11 cellular contexts compared by ENCODE assay signal in the genomic region with DNA sequence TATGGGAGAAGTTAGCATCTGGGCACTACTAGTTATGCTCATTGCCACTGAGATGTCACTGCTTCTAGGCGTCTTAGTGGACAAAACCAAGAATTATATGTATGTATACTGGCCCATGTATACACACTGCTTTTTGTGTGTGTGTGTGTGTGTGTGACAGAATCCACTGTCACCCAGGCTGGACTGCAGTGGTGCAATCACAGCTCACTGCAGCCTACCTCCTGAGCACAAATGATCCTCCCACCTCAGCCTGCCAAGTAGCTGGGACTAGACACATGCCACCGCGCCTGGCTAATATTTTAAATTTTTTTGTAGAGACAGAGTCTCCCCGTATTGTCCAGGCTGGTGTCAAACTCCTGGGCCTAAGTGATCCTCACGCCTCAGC. TPM values are rescaled to one million over a fixed set of nuclear protein-coding genes. Genes with fewer than 3 reads are reported as not detected.
DNase-seq lines count a peak whose midpoint lies in the region; ATAC-seq and TF ChIP-seq lines count a peak whose summit lies in the region.
"Had no signal": no experiment of that assay in that cellular context is flagged by ENCODE, and none has a peak within 500 bp of the region (broad histone marks: within the 10 kb centered on the region; RNA-seq: fewer than 3 reads in every experiment).

No MANE protein-coding gene starts in this region.

- no peaks in the 10 kb centered on the region for H3K9me3 ChIP-seq in BLaER1
- H3K9me3 ChIP-seq in ascending aorta: no peaks in the 10 kb centered on the region
- H3K9me3 ChIP-seq in left ventricle myocardium inferior (replicated peaks): no peaks in the 10 kb centered on the region
- H3K9me3 ChIP-seq in psoas muscle: no peaks in the 10 kb centered on the region

- H3K4me1 ChIP-seq in BLaER1 (peaks cover 21% of the 10 kb centered on the region), ascending aorta (peaks cover 7 to 13% of the 10 kb centered on the region in 2 donors), left ventricle myocardium inferior (peaks cover 45% of the 10 kb centered on the region), psoas muscle (peaks cover 40% of the 10 kb centered on the region)

- no peaks in the 10 kb centered on the region for H3K36me3 ChIP-seq in BLaER1
- H3K36me3 ChIP-seq in ascending aorta: no peaks in the 10 kb centered on the region
- no peaks in the 10 kb centered on the region for H3K36me3 ChIP-seq in left ventricle myocardium inferior
- no peaks in the 10 kb centered on the region for H3K36me3 ChIP-seq in psoas muscle (ENCODE audit: insufficient read depth in 1 of 2, low read depth in 1 of 2)

- no peak overlapping the region for H3K9ac ChIP-seq in BLaER1

- ATAC-seq in psoas muscle: peak; percentile 88 to 91 (median 90)
- no peak for ATAC-seq in GM21529 (IDR thresholded peaks at IDR 0.05; ENCODE audit: unreplicated experiment)
- ATAC-seq in GM19455 (IDR thresholded peaks at IDR 0.05; ENCODE audit: unreplicated experiment): no peak

- no peaks in the 10 kb centered on the region for H3K27me3 ChIP-seq in BLaER1
- H3K27me3 ChIP-seq in ascending aorta: no peaks in the 10 kb centered on the region
- no peaks in the 10 kb centered on the region for H3K27me3 ChIP-seq in left ventricle myocardium inferior (ENCODE audit: low read depth)
- no peaks in the 10 kb centered on the region for H3K27me3 ChIP-seq in psoas muscle (ENCODE audit: insufficient read depth in 3 of 3, low read length in 2 of 3)

- DNase-seq in ascending aorta (ENCODE audit: low spot score in 2 of 2) (no peak), left ventricle myocardium inferior (peak; percentile 32), psoas muscle (peak; percentile 65 to 85), D341Med (ENCODE audit: low spot score) (no peak), epidermal melanocyte (ENCODE audit: insufficient read length, low spot score) (no peak)
- DNase-seq: activated T-cell treated with anti-CD3 and anti-CD28 coated beads, Interleukin-2, amount 50 U/mL, for 48 hours; NK-92 treated with Interleukin-12 subunit alpha and Interleukin-12 subunit beta, amount 100 ng/mL, for 24 hours; stimulated activated CD4-positive, alpha-beta T cell treated with anti-CD3 and anti-CD28 coated beads, Interleukin-1b, Interleukin-23, amount 100 ng/mL, for 48 hours had no signal

- intact Hi-C loops in ascending aorta (cut with DNase I): no loop called here
- intact Hi-C loops in left ventricle myocardium inferior (cut with micrococcal nuclease): no loop called here
- intact Hi-C loops in psoas muscle (cut with DNase I): no loop called here

- H3K27ac ChIP-seq in BLaER1 (no peak overlapping the region), ascending aorta (peak overlapping the region; percentile 34 to 50), left ventricle myocardium inferior (replicated peaks) (peak overlapping the region; percentile 80), psoas muscle (peak overlapping the region; percentile 70)

- no peaks in the 10 kb centered on the region for H4K20me1 ChIP-seq in BLaER1

- no peak for TF ChIP-seq CTCF in ascending aorta (IDR thresholded peaks at IDR 0.05)
- no peak for TF ChIP-seq CTCF in left ventricle myocardium inferior (IDR thresholded peaks at IDR 0.05; ENCODE audit: borderline replicate concordance)
- no peak for TF ChIP-seq CTCF in psoas muscle (IDR thresholded peaks at IDR 0.05)

- 31 to 43% (median 32%) methylated on average over 5 of the region's 5 CpGs for WGBS in psoas muscle, 3 donors

- H3K4me2 ChIP-seq in BLaER1: peak overlapping the region; percentile 20; the same call in 1 of the 2 replicates

- H3K4me3 ChIP-seq in BLaER1: no peak overlapping the region
- H3K4me3 ChIP-seq in ascending aorta: no peak overlapping the region
- H3K4me3 ChIP-seq in left ventricle myocardium inferior: no peak overlapping the region
- peak overlapping the region; percentile 6 for H3K4me3 ChIP-seq in psoas muscle

RNA-seq across cellular contexts. Expression of gene LIMA1, which starts 25.2 kb away (rescaled TPM):
- 79.4 TPM for total RNA-seq in ascending aorta
- 17.1 TPM for total RNA-seq in left ventricle myocardium inferior
- total RNA-seq in psoas muscle: 10 to 100 TPM in 3 of 4 donors, 1 to 10 TPM in 1; 8.3 to 25.3 (median 17.5) TPM
- 1 to 10 TPM; 5.6 to 9.0 (median 8.1) TPM for polyA plus RNA-seq in psoas muscle

Comparison
In these comparisons a context has a peak if more than half of its experiments do, and no peak if none do; other contexts are left out.
1. DNase-seq: peak in left ventricle myocardium inferior (single experiment) and psoas muscle (2 of 2); none in ascending aorta (0 of 2), D341Med (single experiment) and epidermal melanocyte (single experiment).
2. ATAC-seq: peak in psoas muscle (4 of 4); none in GM21529 (single experiment) and GM19455 (single experiment).